ENCODE assay signal across 27 cellular contexts in genomic region chr17:73387746-73388577, GRCh38.
DNase-seq lines count a peak whose midpoint lies in the region; ATAC-seq and TF ChIP-seq lines count a peak whose summit lies in the region.
"Had no signal": no experiment of that assay in that cellular context is flagged by ENCODE, and none has a peak within 500 bp of the region (broad histone marks: within the 10 kb centered on the region; RNA-seq: fewer than 3 reads in every experiment).

No MANE protein-coding gene starts in this region.

- H2BK120ac ChIP-seq in IMR-90 (ENCODE audit: low read depth, low read length), result no peak overlapping the region

- TF ChIP-seq POLR2A in IMR-90 (IDR thresholded peaks at IDR 0.05; ENCODE audit: low read depth, low read length), result no peak
- no peak for TF ChIP-seq POLR2A in erythroblast (IDR thresholded peaks at IDR 0.05; ENCODE audit: low read length)

- H3K18ac ChIP-seq in IMR-90 (ENCODE audit: low read depth, low read length), result no peak overlapping the region

- H3K27me3 ChIP-seq in IMR-90 (ENCODE audit: control insufficient read depth, insufficient read depth, low read length) (peaks cover 21% of the 10 kb centered on the region), osteoblast (ENCODE audit: insufficient read depth, low read length) (peaks cover 4% of the 10 kb centered on the region)
- H3K27me3 ChIP-seq: adrenal gland, cardiac muscle cell, gastroesophageal sphincter, SJCRH30, transverse colon had no signal

- dilution Hi-C loops in IMR-90 (cut with HindIII; ENCODE audit: low sequenced_read_pairs, unreplicated experiment), result no loop called here

- intact Hi-C loops in IMR-90 (cut with micrococcal nuclease), result no loop called here

- H4K20me1 ChIP-seq in IMR-90 (ENCODE audit: insufficient read depth, low read length), result no peaks in the 10 kb centered on the region
- H4K20me1 ChIP-seq in osteoblast (ENCODE audit: insufficient read depth, low read length), result no peaks in the 10 kb centered on the region

- H3K4me2 ChIP-seq in IMR-90 (ENCODE audit: low read depth, low read length), result no peak overlapping the region
- no peak overlapping the region for H3K4me2 ChIP-seq in osteoblast (ENCODE audit: insufficient read depth, low read length)
- H3K4me2 ChIP-seq: KMS-11 had no signal

- no TSS peak for BruUV-seq in IMR-90 (replicated peaks; lab: Mats Ljungman, UMichigan)

- no peaks in the 10 kb centered on the region for H3K79me2 ChIP-seq in osteoblast (ENCODE audit: insufficient read depth, low read length)

- H4K5ac ChIP-seq in IMR-90 (ENCODE audit: low read depth, low read length), result no peak overlapping the region

- H3K9me3 ChIP-seq in IMR-90 (ENCODE audit: control insufficient read depth, insufficient read depth, low read length), result no peaks in the 10 kb centered on the region
- H3K9me3 ChIP-seq in osteoblast (ENCODE audit: low read depth, low read length), result no peaks in the 10 kb centered on the region
- H3K9me3 ChIP-seq: adrenal gland, gastroesophageal sphincter, SJCRH30, transverse colon had no signal

- no peak overlapping the region for H3K9ac ChIP-seq in IMR-90 (ENCODE audit: low read depth, low read length)
- H3K9ac ChIP-seq: KMS-11 had no signal

- no peak overlapping the region for H3K23ac ChIP-seq in IMR-90 (ENCODE audit: low read depth, low read length)

- in situ Hi-C loops in IMR-90 (cut with MboI; ENCODE audit: low sequenced_read_pairs), result no loop called here

- H3K79me1 ChIP-seq in IMR-90 (ENCODE audit: low read depth in 1 of 2, low read length in 2 of 2), result no peaks in the 10 kb centered on the region

- H3K14ac ChIP-seq in IMR-90 (replicated peaks; ENCODE audit: low read depth, low read length), result no peak overlapping the region

- no peak for TF ChIP-seq CTCF in IMR-90 (conservative IDR thresholded peaks at IDR 0.05; ENCODE audit: low read depth, low read length)
- no peak for TF ChIP-seq CTCF in osteoblast (IDR thresholded peaks at IDR 0.05; ENCODE audit: extremely low read depth, low read depth, low read length)

- H3K9me1 ChIP-seq in IMR-90 (ENCODE audit: insufficient read depth, low read length), result no peaks in the 10 kb centered on the region

- H3K36me3 ChIP-seq in IMR-90 (ENCODE audit: control insufficient read depth, insufficient read depth, low read length), result no peaks in the 10 kb centered on the region
- no peaks in the 10 kb centered on the region for H3K36me3 ChIP-seq in osteoblast (ENCODE audit: insufficient read depth, low read length)
- H3K36me3 ChIP-seq: adrenal gland, gastroesophageal sphincter, transverse colon had no signal

- no peak overlapping the region for H4K91ac ChIP-seq in IMR-90 (ENCODE audit: insufficient read depth, low read depth, low read length)

- H3K4me1 ChIP-seq in IMR-90 (ENCODE audit: control insufficient read depth, insufficient read depth, low read length), result no peaks in the 10 kb centered on the region
- no peaks in the 10 kb centered on the region for H3K4me1 ChIP-seq in osteoblast (ENCODE audit: insufficient read depth, low read length)
- H3K4me1 ChIP-seq: adrenal gland, gastroesophageal sphincter, SJCRH30, transverse colon had no signal

- H4K8ac ChIP-seq in IMR-90 (ENCODE audit: low read depth in 2 of 2, low read length in 2 of 2), result no peak overlapping the region

- no peak overlapping the region for H2AK5ac ChIP-seq in IMR-90 (ENCODE audit: low read depth, low read length)

- peak; percentile 69 for ATAC-seq in IMR-90 (ENCODE audit: low read depth)
- ATAC-seq in HG02623 (IDR thresholded peaks at IDR 0.05; ENCODE audit: unreplicated experiment), result no peak
- ATAC-seq in HG03139 (IDR thresholded peaks at IDR 0.05; ENCODE audit: unreplicated experiment), result no peak
- ATAC-seq in GM21529 (IDR thresholded peaks at IDR 0.05; ENCODE audit: unreplicated experiment), result no peak
- ATAC-seq: gastroesophageal sphincter; stimulated activated naive CD8-positive, alpha-beta T cell treated with anti-CD3 and anti-CD28 coated beads, Interleukin-15, Interleukin-2, amounts not matched to agents 100 U/mL and 50 U/mL, for 24 hours had no signal

- CTCF ChIA-PET in IMR-90 (lab: Yijun Ruan, JAX), result no interaction called here

- H2BK20ac ChIP-seq in IMR-90 (ENCODE audit: low read depth, low read length), result no peak overlapping the region

- H2AK9ac ChIP-seq in IMR-90 (replicated peaks; ENCODE audit: low read depth, low read length, poor library complexity), result no peak overlapping the region

- no peak overlapping the region for H3K27ac ChIP-seq in IMR-90 (ENCODE audit: insufficient read depth, low read length)
- H3K27ac ChIP-seq in osteoblast (ENCODE audit: low read depth, low read length), result no peak overlapping the region
- H3K27ac ChIP-seq: adrenal gland, cardiac muscle cell, gastroesophageal sphincter, KMS-11, SJCRH30, transverse colon, VCaP had no signal

- POLR2A ChIA-PET in IMR-90 (lab: Charles Lee; ENCODE audit: unreplicated experiment), result no interaction called here

- 67% methylated on average over 12 of the region's 28 CpGs; no CpG with 5 or more reads in 1 of the 2 experiments for WGBS in IMR-90 (ENCODE audit: extremely low coverage in 2 of 2, insufficient read length in 1 of 2), 2 experiments

- no peak overlapping the region for H3K4me3 ChIP-seq in IMR-90 (ENCODE audit: insufficient read depth, low read depth, low read length)
- no peak overlapping the region for H3K4me3 ChIP-seq in osteoblast (ENCODE audit: insufficient read depth, low read length)
- H3K4me3 ChIP-seq: adrenal gland, cardiac muscle cell, gastroesophageal sphincter, SJCRH30, transverse colon had no signal

- peak; percentile 30 for DNase-seq in Daoy (ENCODE audit: low read depth)
- DNase-seq in IMR-90, result no peak
- peak; percentile 24 for DNase-seq in fibroblast of peridontal ligament (ENCODE audit: extremely low read depth)
- DNase-seq in osteoblast (ENCODE audit: insufficient read length, low spot score, missing footprints), result peak; percentile 46
- no peak for DNase-seq in erythroblast (lab: John Stamatoyannopoulos, UW)
- DNase-seq: activated CD4-positive, alpha-beta T cell treated with anti-CD3 and anti-CD28 coated beads, Interleukin-2, amount 50 U/mL, for 4 hours; activated CD8-positive, alpha-beta memory T cell treated with anti-CD3 and anti-CD28 coated beads, Interleukin-2, amount 50 U/mL, for 48 hours; activated effector memory CD4-positive, alpha-beta T cell treated with Interleukin-2 at 50 U/mL for 16 hours; adrenal gland; Calu3; GDM1; kidney glomerular epithelial cell; MV-4-11; NCI-H187; NCI-H82; SJCRH30; stimulated activated CD4-positive, alpha-beta T cell treated with anti-CD3 and anti-CD28 coated beads, Interleukin-2, amount 100 ng/mL, for 24 hours; stimulated activated naive CD8-positive, alpha-beta T cell treated with anti-CD3 and anti-CD28 coated beads, Interleukin-15, Interleukin-2, amounts not matched to agents 100 U/mL and 50 U/mL, for 24 hours; T-helper 2 cell; transverse colon had no signal

- H3K56ac ChIP-seq in IMR-90 (ENCODE audit: extremely low read depth, insufficient read depth, low read length), result no peak overlapping the region

- no peak overlapping the region for H2BK15ac ChIP-seq in IMR-90 (ENCODE audit: low read depth, low read length)

- H3K4ac ChIP-seq in IMR-90 (ENCODE audit: low read depth, low read length), result no peak overlapping the region

- H2AFZ ChIP-seq in IMR-90 (replicated peaks; ENCODE audit: low read length, poor library complexity) (peak overlapping the region; percentile 32), osteoblast (ENCODE audit: low read length) (no peak overlapping the region)

- TF ChIP-seq RAD21 in IMR-90 (IDR thresholded peaks at IDR 0.05; ENCODE audit: low read length), result no peak

- H2BK5ac ChIP-seq in IMR-90 (ENCODE audit: low read depth, low read length, poor library complexity, severe bottlenecking), result no peak overlapping the region

TF ChIP-seq in IMR-90, 13 proteins besides CTCF, POLR2A, EP300 and RAD21:
- TF ChIP-seq RCOR1 (IDR thresholded peaks at IDR 0.05; ENCODE audit: insufficient replicate concordance, low read length) (no peak), ELK1 (IDR thresholded peaks at IDR 0.05; ENCODE audit: borderline replicate concordance, low read depth, low read length) (no peak), BHLHE40 (IDR thresholded peaks at IDR 0.05; ENCODE audit: low read depth, low read length) (no peak), USF2 (IDR thresholded peaks at IDR 0.05; ENCODE audit: low read depth, low read length) (no peak), FOS (IDR thresholded peaks at IDR 0.05; ENCODE audit: low read depth, low read length) (no peak), MXI1 (IDR thresholded peaks at IDR 0.05; ENCODE audit: borderline replicate concordance, low read depth, low read length) (no peak), CEBPB (IDR thresholded peaks at IDR 0.05; ENCODE audit: low read depth, low read length) (no peak), MAFK (IDR thresholded peaks at IDR 0.05; ENCODE audit: low read depth, low read length) (no peak), CHD1 (IDR thresholded peaks at IDR 0.05; ENCODE audit: low read depth, low read length) (no peak), NFE2L2 (IDR thresholded peaks at IDR 0.05; ENCODE audit: low read depth, low read length) (no peak), SMC3 (IDR thresholded peaks at IDR 0.05; ENCODE audit: low read depth, low read length) (no peak), RFX5 (IDR thresholded peaks at IDR 0.05; ENCODE audit: low read depth, low read length) (no peak), MAZ (IDR thresholded peaks at IDR 0.05; ENCODE audit: borderline replicate concordance, low read depth, low read length) (no peak)

Comparison
In these comparisons a context has a peak if more than half of its experiments do, and no peak if none do; other contexts are left out.
1. DNase-seq: peak in Daoy (single experiment), fibroblast of peridontal ligament (single experiment) and osteoblast (single experiment); none in IMR-90 (single experiment) and erythroblast (0 of 2).